In genomic region chr6:96836579-96837137, GRCh38 we compare ENCODE assay signal across 2 cellular contexts.
TF ChIP-seq lines count a peak whose summit lies in the region.

No MANE protein-coding gene starts in this region.

TF ChIP-seq in SK-N-SH, 30 proteins besides CTCF, POLR2A, EP300 and RAD21 (continued from another document):
- TF ChIP-seq PBX3 (IDR thresholded peaks at IDR 0.05) (no peak), RFX5 (IDR thresholded peaks at IDR 0.05; ENCODE audit: low read length) (no peak)

TF ChIP-seq in neural cell, 6 proteins besides CTCF, POLR2A, EP300 and RAD21 (continued from another document):
- no peak for TF ChIP-seq MXI1 (conservative IDR thresholded peaks at IDR 0.05; ENCODE audit: poor library complexity, severe bottlenecking)
